Comparison of ENCODE assay signal across 11 cellular contexts in the genomic region with DNA sequence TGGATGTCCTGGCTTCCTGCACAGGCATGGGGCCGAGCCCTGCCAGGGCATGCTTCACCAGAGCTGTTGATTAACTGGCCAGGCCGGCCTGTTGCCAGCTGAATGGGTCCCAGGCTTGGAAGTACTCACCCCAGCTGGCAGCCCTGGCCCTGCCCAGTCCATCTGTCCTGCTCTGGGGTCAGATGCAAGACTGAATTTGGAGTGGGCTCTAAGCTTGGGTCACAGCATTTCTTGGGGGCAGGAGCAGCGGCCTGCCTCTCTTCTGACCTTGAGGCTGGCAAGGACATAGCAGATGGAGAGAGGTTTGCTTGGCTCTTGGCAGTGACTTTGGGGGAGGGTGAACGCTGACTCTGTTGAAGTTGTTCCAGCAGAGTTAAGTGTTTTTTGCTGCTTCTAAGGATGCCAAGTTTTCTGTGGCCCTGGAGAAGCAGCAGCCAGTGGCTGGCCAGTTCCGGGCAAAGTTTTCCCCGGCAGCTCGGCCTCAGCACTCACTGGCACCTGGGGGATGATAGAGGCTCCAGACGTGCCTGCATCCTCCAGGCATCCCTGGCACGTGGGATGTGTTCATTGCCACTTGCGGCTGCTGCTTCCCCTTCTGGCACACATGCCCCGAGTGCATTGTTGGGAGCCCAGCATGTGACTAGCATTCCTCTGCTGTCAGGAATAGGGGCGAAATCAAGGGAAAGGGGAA. TPM values are rescaled to one million over a fixed set of nuclear protein-coding genes. Genes with fewer than 3 reads are reported as not detected.
DNase-seq lines count a peak whose midpoint lies in the region; ATAC-seq and TF ChIP-seq lines count a peak whose summit lies in the region.
"Had no signal": no experiment of that assay in that cellular context is flagged by ENCODE, and none has a peak within 500 bp of the region (broad histone marks: within the 10 kb centered on the region; RNA-seq: fewer than 3 reads in every experiment).

No MANE protein-coding gene starts in this region.

- H3K27ac ChIP-seq in thoracic aorta = peak overlapping the region; percentile 66 to 67
- H3K27ac ChIP-seq: foreskin keratinocyte had no signal

- H3K9me3 ChIP-seq in MG63 (no peaks in the 10 kb centered on the region), thoracic aorta (no peaks in the 10 kb centered on the region)
- H3K9me3 ChIP-seq: tibial nerve had no signal

- H3K4me3 ChIP-seq in MG63 (no peak overlapping the region), thoracic aorta (peak overlapping the region; percentile 29)
- H3K4me3 ChIP-seq: tibial nerve had no signal

- H3K36me3 ChIP-seq in MG63 (peaks cover 34% of the 10 kb centered on the region), thoracic aorta (no peaks in the 10 kb centered on the region)

- DNase-seq in MG63 (peak; percentile 97), fibroblast of gingiva (ENCODE audit: low read depth) (peak; percentile 60), middle frontal gyrus (ENCODE audit: extremely low spot score, low spot score) (peak; percentile 64), thoracic aorta (ENCODE audit: low spot score) (peak; percentile 21), GM10248 (ENCODE audit: extremely low spot score) (no peak), SIG-M5 (lab: John Stamatoyannopoulos, UW) (no peak)
- DNase-seq: foreskin keratinocyte; naive B cell; stimulated activated CD4-positive, alpha-beta T cell treated with anti-CD3 and anti-CD28 coated beads, Interleukin-4, amount 100 ng/mL, for 1 hour had no signal

- H3K27me3 ChIP-seq in MG63 = no peaks in the 10 kb centered on the region
- H3K27me3 ChIP-seq in thoracic aorta (replicated peaks; ENCODE audit: insufficient read depth) = no peaks in the 10 kb centered on the region
- H3K27me3 ChIP-seq: foreskin keratinocyte, tibial nerve had no signal

- H3K4me1 ChIP-seq in thoracic aorta (ENCODE audit: control insufficient read depth in 1 of 2, low read depth in 2 of 2) = peaks cover 24 to 73% of the 10 kb centered on the region in 2 donors
- H3K4me1 ChIP-seq: foreskin keratinocyte had no signal

- CTCF ChIA-PET in GM10248 (lab: Yijun Ruan, JAX) = interaction anchor here (0.8 kb wide), 1 partner anchor 9 kb away, joined by 3 read pairs; no protein-coding TSS in a partner anchor

- no peak for TF ChIP-seq CTCF in thoracic aorta (IDR thresholded peaks at IDR 0.05)
- no peak for TF ChIP-seq CTCF in GM10248 (IDR thresholded peaks at IDR 0.05; ENCODE audit: control extremely low read depth, extremely low read depth, low read depth, missing control alignments)

- POLR2A ChIA-PET in GM10248 (lab: Yijun Ruan, JAX) = no interaction called here

- ATAC-seq in thoracic aorta (ENCODE audit: insufficient number of reproducible peaks, low FRiP score, low read depth) (no peak), GM19035 (IDR thresholded peaks at IDR 0.05; ENCODE audit: unreplicated experiment) (no peak)
- ATAC-seq: foreskin keratinocyte had no signal

RNA-seq across cellular contexts. Expression of gene PDIA5, which starts 22.9 kb away (rescaled TPM):
- total RNA-seq in MG63 (2014; rRNA removed; shearing (Covaris generic); ENCODE audit: low replicate concordance) = 24.3 and 40.4 TPM in 2 replicates
- 10 to 100 TPM; 28.0 to 33.2 TPM for total RNA-seq in thoracic aorta

Comparison
In these comparisons a context has a peak if more than half of its experiments do, and no peak if none do; other contexts are left out.
1. DNase-seq: peak in MG63 (single experiment), fibroblast of gingiva (single experiment), middle frontal gyrus (single experiment) and thoracic aorta (single experiment); none in GM10248 (single experiment) and SIG-M5 (single experiment).